In genomic region chr17:38509008-38509771, GRCh38 we compare ENCODE assay signal across 8 cellular contexts.
DNase-seq lines count a peak whose midpoint lies in the region; ATAC-seq and TF ChIP-seq lines count a peak whose summit lies in the region.

No MANE protein-coding gene starts in this region.

- CTCF ChIA-PET in activated CD8-positive, alpha-beta memory T cell treated with anti-CD3 and anti-CD28 coated beads, Interleukin-2, amount 10 ng/mL, durations not matched to agents 7 days and 5 days (lab: Charles Lee) = interaction anchor here (0.7 to 1.4 kb wide), 12 partner anchors 10 to 158 kb away, joined by 3 to 15 read pairs (median 4); no protein-coding TSS in a partner anchor

- H3K9me3 ChIP-seq in endodermal cell (ENCODE audit: control insufficient read depth, low read length) (no peaks in the 10 kb centered on the region), mesodermal cell (ENCODE audit: control insufficient read depth, low read length) (no peaks in the 10 kb centered on the region)

- H3K9me3 Mint-ChIP-seq in activated CD8-positive, alpha-beta memory T cell treated with anti-CD3 and anti-CD28 coated beads, Interleukin-2, amount 10 ng/mL, durations not matched to agents 7 days and 5 days (ENCODE audit: low read depth) = no peaks in the 10 kb centered on the region
- H3K9me3 Mint-ChIP-seq in endodermal cell = no peaks in the 10 kb centered on the region

- H3K36me3 Mint-ChIP-seq in activated CD8-positive, alpha-beta memory T cell treated with anti-CD3 and anti-CD28 coated beads, Interleukin-2, amount 10 ng/mL, durations not matched to agents 7 days and 5 days = no peaks in the 10 kb centered on the region
- no peaks in the 10 kb centered on the region for H3K36me3 Mint-ChIP-seq in endodermal cell (ENCODE audit: low read depth)

- no peak overlapping the region for H3K9ac ChIP-seq in endodermal cell (ENCODE audit: extremely low read depth, low read length, poor library complexity, severe bottlenecking)

- H3K27ac ChIP-seq in endodermal cell (ENCODE audit: low read depth, low read length) = no peak overlapping the region
- peak overlapping the region; percentile 64 for H3K27ac ChIP-seq in mesodermal cell (ENCODE audit: low read depth, low read length, severe bottlenecking)

- DNase-seq in NCI-H2171 treated with DMSO at 0.1 percent for 48 hours (lab: John Stamatoyannopoulos, UW) = peak; percentile 52
- peak; percentile 80 for DNase-seq in activated CD8-positive, alpha-beta memory T cell treated with anti-CD3 and anti-CD28 coated beads, Interleukin-2, amount 10 ng/mL, durations not matched to agents 7 days and 5 days
- peak; percentile 99 for DNase-seq in endodermal cell
- peak; percentile 11 to 35 for DNase-seq in stimulated activated CD8-positive, alpha-beta memory T cell treated with anti-CD3 and anti-CD28 coated beads, Interleukin-4, amount 100 ng/mL, for 1 hour (ENCODE audit: low read depth in 2 of 2, low spot score in 1 of 2)

- WGBS in endodermal cell (ENCODE audit: insufficient coverage in 1 of 2, insufficient read length in 1 of 2), 2 experiments = 31 to 36% methylated on average over 13 to 26 of the region's 26 CpGs
- 24 to 28% methylated on average over 24 to 25 of the region's 26 CpGs for WGBS in mesodermal cell (ENCODE audit: insufficient coverage in 2 of 2), 2 experiments

- H3K4me1 ChIP-seq in endodermal cell (ENCODE audit: control insufficient read depth, insufficient read depth, low read length) = no peaks in the 10 kb centered on the region
- H3K4me1 ChIP-seq in mesodermal cell (ENCODE audit: control insufficient read depth, insufficient read depth, low read length, poor library complexity, severe bottlenecking) = peaks cover 14% of the 10 kb centered on the region

- H3K4me3 ChIP-seq in endodermal cell (ENCODE audit: low read length) (no peak overlapping the region), mesodermal cell (ENCODE audit: extremely low read depth, insufficient read depth, low read length, poor library complexity, severe bottlenecking) (peak overlapping the region; percentile 19)

- peak; percentile 87 for ATAC-seq in activated CD8-positive, alpha-beta memory T cell treated with anti-CD3 and anti-CD28 coated beads, Interleukin-2, amount 10 ng/mL, durations not matched to agents 7 days and 5 days
- ATAC-seq in HG02623 (IDR thresholded peaks at IDR 0.05; ENCODE audit: unreplicated experiment) (no peak), HG02763 (IDR thresholded peaks at IDR 0.05; ENCODE audit: unreplicated experiment) (no peak)

- H3K27ac Mint-ChIP-seq in activated CD8-positive, alpha-beta memory T cell treated with anti-CD3 and anti-CD28 coated beads, Interleukin-2, amount 10 ng/mL, durations not matched to agents 7 days and 5 days = no peak overlapping the region
- peak overlapping the region; percentile 64 for H3K27ac Mint-ChIP-seq in endodermal cell

- H3K4me1 Mint-ChIP-seq in activated CD8-positive, alpha-beta memory T cell treated with anti-CD3 and anti-CD28 coated beads, Interleukin-2, amount 10 ng/mL, durations not matched to agents 7 days and 5 days = peaks cover 4% of the 10 kb centered on the region
- peaks cover 14% of the 10 kb centered on the region for H3K4me1 Mint-ChIP-seq in endodermal cell

- peaks cover 35% of the 10 kb centered on the region for H3K27me3 ChIP-seq in endodermal cell (ENCODE audit: control insufficient read depth, insufficient read depth, low read length, poor library complexity, severe bottlenecking)

- peaks cover 41% of the 10 kb centered on the region for H3K27me3 Mint-ChIP-seq in activated CD8-positive, alpha-beta memory T cell treated with anti-CD3 and anti-CD28 coated beads, Interleukin-2, amount 10 ng/mL, durations not matched to agents 7 days and 5 days
- peaks cover 47% of the 10 kb centered on the region for H3K27me3 Mint-ChIP-seq in endodermal cell (ENCODE audit: insufficient read depth)

- H3K36me3 ChIP-seq in endodermal cell (ENCODE audit: control insufficient read depth, insufficient read depth, low read length) (no peaks in the 10 kb centered on the region), mesodermal cell (ENCODE audit: control insufficient read depth, insufficient read depth, low read length) (peaks cover 26% of the 10 kb centered on the region)

- TF ChIP-seq CTCF in GM12801 (IDR thresholded peaks at IDR 0.05; ENCODE audit: extremely low read depth, insufficient read length) = peak; percentile 15
- TF ChIP-seq CTCF in endodermal cell (conservative IDR thresholded peaks at IDR 0.05) = peak; percentile 96

- H3K4me3 Mint-ChIP-seq in activated CD8-positive, alpha-beta memory T cell treated with anti-CD3 and anti-CD28 coated beads, Interleukin-2, amount 10 ng/mL, durations not matched to agents 7 days and 5 days = no peak overlapping the region
- H3K4me3 Mint-ChIP-seq in endodermal cell = peak overlapping the region; percentile 47

Comparison
In these comparisons a context has a peak if more than half of its experiments do, and no peak if none do; other contexts are left out.
1. DNase-seq: peak in every context shown above with its lines; median percentile 99 in endodermal cell; 80 in activated CD8-positive, alpha-beta memory T cell treated with anti-CD3 and anti-CD28 coated beads, Interleukin-2, amount 10 ng/mL, durations not matched to agents 7 days and 5 days; 52 in NCI-H2171 treated with DMSO at 0.1 percent for 48 hours; 23 in stimulated activated CD8-positive, alpha-beta memory T cell treated with anti-CD3 and anti-CD28 coated beads, Interleukin-4, amount 100 ng/mL, for 1 hour.